Comparison of ENCODE assay signal across 13 cellular contexts in genomic region chr19:14015454-14016035, GRCh38. TPM values are rescaled to one million over a fixed set of nuclear protein-coding genes. Genes with fewer than 3 reads are reported as not detected.
DNase-seq lines count a peak whose midpoint lies in the region; ATAC-seq, FAIRE-seq and TF ChIP-seq lines count a peak whose summit lies in the region.
"Had no signal": no experiment of that assay in that cellular context is flagged by ENCODE, and none has a peak within 500 bp of the region (broad histone marks: within the 10 kb centered on the region; RNA-seq: fewer than 3 reads in every experiment).

No MANE protein-coding gene starts in this region.

- peak; percentile 87 for DNase-seq in MM.1S
- peak; percentile 53 for DNase-seq in renal cortical epithelial cell (ENCODE audit: low read depth)
- no peak for DNase-seq in activated T-cell treated with anti-CD3 and anti-CD28 coated beads, Interleukin-2, amount 50 U/mL, for 1 hour
- no peak for DNase-seq in kidney
- no peak for DNase-seq in Ammon's horn (ENCODE audit: low spot score)
- DNase-seq in AG08396 (ENCODE audit: low spot score) = no peak
- DNase-seq: activated naive CD4-positive, alpha-beta T cell; mammary epithelial cell; MV-4-11; SK-N-SH had no signal

- no peak for FAIRE-seq in kidney (lab: Jason Lieb, UNC)

- H3K4me2 ChIP-seq in MM.1S (ENCODE audit: low read depth, low read length) = peak overlapping the region; percentile 74
- H3K4me2 ChIP-seq: SK-N-SH had no signal

- TF ChIP-seq CTCF in MM.1S (IDR thresholded peaks at IDR 0.05; ENCODE audit: low read length) = no peak
- TF ChIP-seq CTCF in kidney (IDR thresholded peaks at IDR 0.05; ENCODE audit: borderline replicate concordance, extremely low read depth, insufficient read depth) = no peak

- H3K4me1 ChIP-seq in MM.1S (ENCODE audit: low read length) (0 out of 2 replicates have a peak, but pooled peaks cover 8% of the 10 kb centered on the region), kidney (ENCODE audit: control insufficient read depth in 1 of 2, insufficient read depth in 1 of 2, low read depth in 1 of 2, low read length in 2 of 2) (no peaks in the 10 kb centered on the region)

- no peaks in the 10 kb centered on the region for H3K79me2 ChIP-seq in MM.1S (ENCODE audit: low read length)

- peak overlapping the region; percentile 65 for H3K9ac ChIP-seq in MM.1S (ENCODE audit: low read length)
- H3K9ac ChIP-seq in kidney (ENCODE audit: low read length in 2 of 2) = no peak overlapping the region
- H3K9ac ChIP-seq: SK-N-SH had no signal

- peak overlapping the region; percentile 92 for H3K27ac ChIP-seq in MM.1S (ENCODE audit: low read length)
- no peak overlapping the region for H3K27ac ChIP-seq in kidney (ENCODE audit: low read depth in 2 of 2, low read length in 2 of 2)

- peak overlapping the region; percentile 24; the same call in 1 of the 2 replicates for H2AFZ ChIP-seq in MM.1S (ENCODE audit: low read length)

- H3K9me3 ChIP-seq in MM.1S (replicated peaks; ENCODE audit: insufficient read depth, low read length) = no peaks in the 10 kb centered on the region
- no peaks in the 10 kb centered on the region for H3K9me3 ChIP-seq in kidney (ENCODE audit: control insufficient read depth in 1 of 2, low read length in 2 of 2)
- H3K9me3 ChIP-seq: SK-N-SH had no signal

- H4K20me1 ChIP-seq in MM.1S (ENCODE audit: insufficient read depth, low read length) = no peaks in the 10 kb centered on the region

- peaks cover 10% of the 10 kb centered on the region for H3F3A ChIP-seq in MM.1S (ENCODE audit: insufficient read depth, low read length)

- H3K4me3 ChIP-seq in MM.1S (ENCODE audit: low read length) (peak overlapping the region; percentile 37; the same call in 1 of the 2 replicates), kidney (ENCODE audit: low read length in 2 of 2) (no peak overlapping the region)

- H3K36me3 ChIP-seq in MM.1S (replicated peaks; ENCODE audit: insufficient read depth, low read length) (no peaks in the 10 kb centered on the region), kidney (ENCODE audit: control insufficient read depth in 1 of 2, insufficient read depth in 2 of 2, low read length in 2 of 2) (no peaks in the 10 kb centered on the region)

- intact Hi-C loops in kidney (cut with DNase I) = no loop called here

- H3K27me3 ChIP-seq in MM.1S (replicated peaks; ENCODE audit: insufficient read depth, low read length) = no peaks in the 10 kb centered on the region

- no peaks in the 10 kb centered on the region for H3K9me2 ChIP-seq in MM.1S (replicated peaks; ENCODE audit: insufficient read depth, low read length)
- H3K9me2 ChIP-seq: SK-N-SH had no signal

- ATAC-seq in GM19023 (IDR thresholded peaks at IDR 0.05; ENCODE audit: unreplicated experiment) (peak; percentile 80), HG02588 (IDR thresholded peaks at IDR 0.05; ENCODE audit: unreplicated experiment) (peak; percentile 78)

RNA-seq across cellular contexts. Expression of gene RFX1, which starts 9.4 kb away (rescaled TPM):
- total RNA-seq in renal cortical epithelial cell (1.6 and 11.6 TPM in 2 replicates), kidney (17.9 TPM)
- 5.2 TPM for polyA plus RNA-seq in kidney (ENCODE audit: insufficient read depth, low read depth, low replicate concordance)

RNA-seq across cellular contexts. Expression of gene RLN3, which starts 12.4 kb away (rescaled TPM):
- total RNA-seq in renal cortical epithelial cell (not detected in 2 replicates), kidney (not detected)
- polyA plus RNA-seq in kidney (ENCODE audit: insufficient read depth, low read depth, low replicate concordance) = not detected
- total RNA-seq: mammary epithelial cell had no signal
- polyA plus RNA-seq: esophagus, mammary epithelial cell, SK-N-SH had no signal

RNA-seq across cellular contexts. Expression of gene IL27RA, which starts 16.0 kb away (rescaled TPM):
- total RNA-seq in renal cortical epithelial cell = 4.7 and 14.1 TPM in 2 replicates
- 14.1 TPM for total RNA-seq in kidney
- 3.1 TPM for polyA plus RNA-seq in kidney (ENCODE audit: insufficient read depth, low read depth, low replicate concordance)

RNA-seq across cellular contexts. Expression of gene PALM3, which starts 46.3 kb away (rescaled TPM):
- total RNA-seq in renal cortical epithelial cell = 0.35 and 0.70 TPM in 2 replicates
- total RNA-seq in kidney = 19.4 TPM
- 45.8 TPM for polyA plus RNA-seq in kidney (ENCODE audit: insufficient read depth, low read depth, low replicate concordance)
- total RNA-seq: mammary epithelial cell had no signal
- polyA plus RNA-seq: mammary epithelial cell had no signal

RNA-seq across cellular contexts. Expression of gene MISP3, which starts 57.0 kb away (rescaled TPM):
- 1.3 and 1.6 TPM in 2 replicates for total RNA-seq in renal cortical epithelial cell
- total RNA-seq in kidney = 8.7 TPM
- 32.0 TPM for polyA plus RNA-seq in kidney (ENCODE audit: insufficient read depth, low read depth, low replicate concordance)

Comparison
In these comparisons a context has a peak if more than half of its experiments do, and no peak if none do; other contexts are left out.
1. DNase-seq: peak in MM.1S (single experiment) and renal cortical epithelial cell (single experiment); none in activated T-cell treated with anti-CD3 and anti-CD28 coated beads, Interleukin-2, amount 50 U/mL, for 1 hour (single experiment), kidney (single experiment), Ammon's horn (single experiment) and AG08396 (single experiment).